Comparison of ENCODE assay signal across 8 cellular contexts in genomic region chr11:96426356-96427103, GRCh38. TPM values are rescaled to one million over a fixed set of nuclear protein-coding genes. Genes with fewer than 3 reads are reported as not detected.
DNase-seq lines count a peak whose midpoint lies in the region; ATAC-seq and TF ChIP-seq lines count a peak whose summit lies in the region.

No MANE protein-coding gene starts in this region.

- H3K4me1 ChIP-seq in colonic mucosa, result no peaks in the 10 kb centered on the region
- no peaks in the 10 kb centered on the region for H3K4me1 ChIP-seq in right lobe of liver

- H3K36me3 Mint-ChIP-seq in activated CD8-positive, alpha-beta memory T cell treated with anti-CD3 and anti-CD28 coated beads, Interleukin-2, amount 10 ng/mL, durations not matched to agents 7 days and 5 days, result no peaks in the 10 kb centered on the region

- CTCF ChIA-PET in activated CD8-positive, alpha-beta memory T cell treated with anti-CD3 and anti-CD28 coated beads, Interleukin-2, amount 10 ng/mL, durations not matched to agents 7 days and 5 days (lab: Charles Lee), result interaction anchor here (0.6 to 2.6 kb wide), 6 partner anchors 10 to 1274 kb away, joined by 3 to 8 read pairs (median 4); no protein-coding TSS in a partner anchor

- DNase-seq in activated CD8-positive, alpha-beta memory T cell treated with anti-CD3 and anti-CD28 coated beads, Interleukin-2, amount 10 ng/mL, durations not matched to agents 7 days and 5 days, result no peak
- DNase-seq in activated CD8-positive, alpha-beta memory T cell treated with anti-CD3 and anti-CD28 coated beads, Interleukin-2, amount 50 U/mL, for 4 hours, result no peak
- DNase-seq in NCI-H82 (lab: John Stamatoyannopoulos, UW) (peak; percentile 65), colonic mucosa (no peak), right lobe of liver (no peak), GM19238 (ENCODE audit: insufficient read length, low spot score) (no peak)
- DNase-seq in activated CD4-positive, CD25-positive, alpha-beta regulatory T cell treated with anti-CD3 and anti-CD28 coated beads, Interleukin-2, amount 50 U/mL, for 72 hours, result no peak

- 10% methylated on average over 8 of the region's 8 CpGs for WGBS in right lobe of liver (ENCODE audit: insufficient coverage, low coverage, low lambda C conversion rate, missing lambda C conversion rate)

- H3K9ac ChIP-seq in colonic mucosa (ENCODE audit: low read depth in 2 of 2, low read length in 2 of 2), result no peak overlapping the region

- no peak overlapping the region for H3K27ac Mint-ChIP-seq in activated CD8-positive, alpha-beta memory T cell treated with anti-CD3 and anti-CD28 coated beads, Interleukin-2, amount 10 ng/mL, durations not matched to agents 7 days and 5 days

- no peak overlapping the region for H3K4me3 Mint-ChIP-seq in activated CD8-positive, alpha-beta memory T cell treated with anti-CD3 and anti-CD28 coated beads, Interleukin-2, amount 10 ng/mL, durations not matched to agents 7 days and 5 days

- H3K9me3 ChIP-seq in colonic mucosa (no peaks in the 10 kb centered on the region), right lobe of liver (no peaks in the 10 kb centered on the region)

- no peak overlapping the region for H3K4me3 ChIP-seq in colonic mucosa
- H3K4me3 ChIP-seq in right lobe of liver, result no peak overlapping the region

- peak; percentile 36 for TF ChIP-seq CTCF in colonic mucosa (IDR thresholded peaks at IDR 0.05)
- peak; percentile 55 to 69 (median 60) for TF ChIP-seq CTCF in right lobe of liver (IDR thresholded peaks at IDR 0.05)

- H3K27ac ChIP-seq in colonic mucosa, result no peak overlapping the region
- H3K27ac ChIP-seq in right lobe of liver, result no peak overlapping the region

- H3K36me3 ChIP-seq in colonic mucosa (no peaks in the 10 kb centered on the region), right lobe of liver (no peaks in the 10 kb centered on the region)

- no peak for TF ChIP-seq POLR2A in right lobe of liver (IDR thresholded peaks at IDR 0.05)

- peak; percentile 45 for ATAC-seq in activated CD8-positive, alpha-beta memory T cell treated with anti-CD3 and anti-CD28 coated beads, Interleukin-2, amount 10 ng/mL, durations not matched to agents 7 days and 5 days
- ATAC-seq in HG03175 (IDR thresholded peaks at IDR 0.05; ENCODE audit: unreplicated experiment), result peak; percentile 68
- peak; percentile 72 to 84 (median 78) for ATAC-seq in right lobe of liver

- intact Hi-C loops in colonic mucosa (cut with DNase I), result no loop called here
- intact Hi-C loops in right lobe of liver (cut with DNase I), result no loop called here

- peaks cover 9% of the 10 kb centered on the region for H3K4me1 Mint-ChIP-seq in activated CD8-positive, alpha-beta memory T cell treated with anti-CD3 and anti-CD28 coated beads, Interleukin-2, amount 10 ng/mL, durations not matched to agents 7 days and 5 days

- no peaks in the 10 kb centered on the region for H3K9me3 Mint-ChIP-seq in activated CD8-positive, alpha-beta memory T cell treated with anti-CD3 and anti-CD28 coated beads, Interleukin-2, amount 10 ng/mL, durations not matched to agents 7 days and 5 days (ENCODE audit: low read depth)

- peaks cover 56% of the 10 kb centered on the region for H3K27me3 Mint-ChIP-seq in activated CD8-positive, alpha-beta memory T cell treated with anti-CD3 and anti-CD28 coated beads, Interleukin-2, amount 10 ng/mL, durations not matched to agents 7 days and 5 days

- H3K27me3 ChIP-seq in colonic mucosa (no peaks in the 10 kb centered on the region), right lobe of liver (no peaks in the 10 kb centered on the region)

RNA-seq across cellular contexts. Expression of gene JRKL, which starts 36.7 kb away (rescaled TPM):
- 10 to 100 TPM in 1 of 2 experiments, 1 to 10 TPM in 1; 9.6 to 11.2 TPM for total RNA-seq in activated CD8-positive, alpha-beta memory T cell treated with anti-CD3 and anti-CD28 coated beads, Interleukin-2, amount 10 ng/mL, durations not matched to agents 7 days and 5 days
- total RNA-seq in colonic mucosa, result 10 to 100 TPM in 1 of 2 donors, 1 to 10 TPM in 1; 8.0 to 10.9 TPM
- total RNA-seq in right lobe of liver, result 1 to 10 TPM in 5 of 6 experiments, under 1 TPM in 1; 0.86 to 2.7 (median 1.6) TPM

RNA-seq across cellular contexts. Expression of gene CCDC82, which starts 36.8 kb away (rescaled TPM):
- 10 to 100 TPM; 31.5 to 32.9 TPM for total RNA-seq in activated CD8-positive, alpha-beta memory T cell treated with anti-CD3 and anti-CD28 coated beads, Interleukin-2, amount 10 ng/mL, durations not matched to agents 7 days and 5 days
- total RNA-seq in colonic mucosa (10 to 100 TPM; 11.6 to 20.4 TPM), right lobe of liver (10 to 100 TPM in 3 of 6 experiments, 1 to 10 TPM in 3; 8.2 to 12.0 (median 9.6) TPM)
